Comparison of ENCODE assay signal across 13 cellular contexts in the genomic region with DNA sequence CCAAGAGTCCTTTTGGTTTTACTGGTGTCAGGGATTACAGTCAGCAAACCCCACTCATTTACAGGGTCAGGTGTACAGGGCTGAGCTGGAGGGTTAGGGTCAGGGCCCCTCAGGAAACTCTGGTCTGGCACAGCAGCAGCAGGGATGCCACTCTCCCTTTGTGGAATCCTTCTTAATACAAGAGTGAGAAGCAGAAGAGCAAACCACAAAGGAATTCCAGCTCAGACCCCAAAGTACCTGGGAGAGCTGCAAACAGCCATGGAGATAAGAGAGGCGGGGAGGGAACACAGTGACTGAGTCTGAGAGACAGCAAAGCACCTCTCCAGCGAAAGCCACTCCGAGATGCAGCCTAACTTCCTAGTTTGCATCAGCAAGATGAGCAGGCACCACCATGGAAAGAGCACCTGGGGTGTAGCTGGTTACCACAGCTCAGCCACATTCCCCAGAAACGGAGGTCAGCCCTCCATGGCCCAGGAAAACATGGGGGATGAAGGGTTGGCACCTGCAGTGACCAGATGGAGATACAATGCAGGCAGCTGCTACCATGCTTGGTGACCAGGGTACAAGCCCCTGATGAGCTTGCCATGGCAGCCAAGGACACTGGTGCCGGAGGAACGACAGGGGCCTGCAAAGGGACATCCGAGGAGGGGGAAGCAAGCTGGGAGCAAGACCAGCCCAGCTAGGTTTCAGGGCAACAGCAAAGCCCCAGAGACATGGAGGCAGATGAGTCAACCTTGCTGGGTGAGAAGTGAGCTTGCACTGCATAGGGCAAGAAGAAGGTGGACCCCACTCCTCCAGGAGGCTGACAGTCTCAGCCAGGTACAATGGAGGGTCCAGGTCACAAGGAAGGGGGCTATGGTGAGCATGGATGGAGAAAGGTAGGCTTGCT. TPM values are rescaled to one million over a fixed set of nuclear protein-coding genes. Genes with fewer than 3 reads are reported as not detected.
DNase-seq lines count a peak whose midpoint lies in the region; ATAC-seq and TF ChIP-seq lines count a peak whose summit lies in the region.
"Had no signal": no experiment of that assay in that cellular context is flagged by ENCODE, and none has a peak within 500 bp of the region (broad histone marks: within the 10 kb centered on the region; RNA-seq: fewer than 3 reads in every experiment).

No MANE protein-coding gene starts in this region.

- no peaks in the 10 kb centered on the region for H3K9me3 Mint-ChIP-seq in activated T-helper 1 cell treated with anti-CD3 and anti-CD28 coated beads, Interleukin-12 subunit alpha, Interleukin-12 subunit beta, Interleukin-2, Interleukin-4 antibody, amounts not matched to agents 30 ng/mL and 10 ng/mL and 1 ng/mL, durations not matched to agents 14 hours and 24 hours and 36 hours
- H3K9me3 Mint-ChIP-seq in Calu3 (ENCODE audit: low read depth, unreplicated experiment), result peaks cover 2% of the 10 kb centered on the region

- H3K27me3 Mint-ChIP-seq in activated T-helper 1 cell treated with anti-CD3 and anti-CD28 coated beads, Interleukin-12 subunit alpha, Interleukin-12 subunit beta, Interleukin-2, Interleukin-4 antibody, amounts not matched to agents 30 ng/mL and 10 ng/mL and 1 ng/mL, durations not matched to agents 14 hours and 24 hours and 36 hours (ENCODE audit: insufficient read depth), result no peaks in the 10 kb centered on the region
- H3K27me3 Mint-ChIP-seq in Calu3 (ENCODE audit: unreplicated experiment), result no peaks in the 10 kb centered on the region

- CTCF ChIA-PET in Calu3 (lab: Charles Lee), result no interaction called here

- intact Hi-C loops in Right ventricle myocardium superior (cut with DNase I) (loop anchor here (10.0 kb wide), 1 partner anchor 312 kb away; no protein-coding TSS in a partner anchor), left cardiac atrium (cut with DNase I) (no loop called here), lower leg skin (cut with DNase I; ENCODE audit: low total_unique reads) (no loop called here), testis (cut with DNase I; ENCODE audit: low total_unique reads) (no loop called here), Calu3 (cut with micrococcal nuclease; ENCODE audit: unreplicated experiment) (loop anchor here (10.0 kb wide), 1 partner anchor 312 kb away; no protein-coding TSS in a partner anchor)
- intact Hi-C loops in activated T-helper 1 cell treated with anti-CD3 and anti-CD28 coated beads, Interleukin-12 subunit alpha, Interleukin-12 subunit beta, Interleukin-2, Interleukin-4 antibody, amounts not matched to agents 30 ng/mL and 10 ng/mL and 1 ng/mL, durations not matched to agents 14 hours and 24 hours and 36 hours (cut with micrococcal nuclease), result no loop called here

- H3K4me3 ChIP-seq in lower leg skin (ENCODE audit: low read depth, poor library complexity, severe bottlenecking) (no peak overlapping the region), testis (no peak overlapping the region)
- H3K4me3 ChIP-seq: ovary, SJCRH30 had no signal

- DNase-seq in Right ventricle myocardium superior (peak; percentile 13), left cardiac atrium (no peak), lower leg skin (ENCODE audit: low spot score in 2 of 2) (peak; percentile 13 to 52), testis (peak; percentile 9), Calu3 (no peak), NCI-H524 treated with DMSO at 0.1 percent for 48 hours (lab: John Stamatoyannopoulos, UW) (no peak)
- no peak for DNase-seq in activated T-helper 1 cell treated with anti-CD3 and anti-CD28 coated beads, Interleukin-12 subunit alpha, Interleukin-12 subunit beta, Interleukin-2, Interleukin-4 antibody, amounts not matched to agents 30 ng/mL and 10 ng/mL and 1 ng/mL, durations not matched to agents 14 hours and 24 hours and 36 hours (ENCODE audit: low spot score)
- DNase-seq: EL, NCI-H1930 had no signal

- H3K4me1 ChIP-seq in testis, result peaks cover 12% of the 10 kb centered on the region

- no peak overlapping the region for H3K27ac ChIP-seq in testis
- H3K27ac ChIP-seq: KMS-11, ovary, SJCRH30 had no signal

- H3K27ac Mint-ChIP-seq in activated T-helper 1 cell treated with anti-CD3 and anti-CD28 coated beads, Interleukin-12 subunit alpha, Interleukin-12 subunit beta, Interleukin-2, Interleukin-4 antibody, amounts not matched to agents 30 ng/mL and 10 ng/mL and 1 ng/mL, durations not matched to agents 14 hours and 24 hours and 36 hours, result peak overlapping the region; percentile 9
- H3K27ac Mint-ChIP-seq in Calu3 (ENCODE audit: unreplicated experiment), result no peak overlapping the region

- WGBS in lower leg skin, 2 donors, result 86 to 89% methylated on average over 7 of the region's 7 CpGs
- WGBS in testis, 2 donors, result 87 to 88% methylated on average over 5 to 7 of the region's 7 CpGs

- no TSS peak for BruUV-seq in Calu3 (replicated peaks; lab: Mats Ljungman, UMichigan)

- no peaks in the 10 kb centered on the region for H3K9me3 ChIP-seq in testis
- H3K9me3 ChIP-seq: ovary, SJCRH30 had no signal

- no peaks in the 10 kb centered on the region for H3K27me3 ChIP-seq in testis
- H3K27me3 ChIP-seq: ovary, SJCRH30 had no signal

- ATAC-seq in Right ventricle myocardium superior (ENCODE audit: poor library complexity) (no peak), left cardiac atrium (no peak), HG03175 (IDR thresholded peaks at IDR 0.05; ENCODE audit: unreplicated experiment) (no peak)

- H3K4me1 Mint-ChIP-seq in activated T-helper 1 cell treated with anti-CD3 and anti-CD28 coated beads, Interleukin-12 subunit alpha, Interleukin-12 subunit beta, Interleukin-2, Interleukin-4 antibody, amounts not matched to agents 30 ng/mL and 10 ng/mL and 1 ng/mL, durations not matched to agents 14 hours and 24 hours and 36 hours (ENCODE audit: low read depth), result peaks cover 49% of the 10 kb centered on the region
- H3K4me1 Mint-ChIP-seq in Calu3 (ENCODE audit: low read depth, unreplicated experiment), result no peaks in the 10 kb centered on the region

- peak overlapping the region; percentile 53 for H3K4me3 Mint-ChIP-seq in activated T-helper 1 cell treated with anti-CD3 and anti-CD28 coated beads, Interleukin-12 subunit alpha, Interleukin-12 subunit beta, Interleukin-2, Interleukin-4 antibody, amounts not matched to agents 30 ng/mL and 10 ng/mL and 1 ng/mL, durations not matched to agents 14 hours and 24 hours and 36 hours
- no peak overlapping the region for H3K4me3 Mint-ChIP-seq in Calu3 (ENCODE audit: low read depth, unreplicated experiment)

- TF ChIP-seq POLR2A in lower leg skin (IDR thresholded peaks at IDR 0.05) (no peak), testis (IDR thresholded peaks at IDR 0.05) (no peak)

- peaks cover 23% of the 10 kb centered on the region for H3K36me3 Mint-ChIP-seq in activated T-helper 1 cell treated with anti-CD3 and anti-CD28 coated beads, Interleukin-12 subunit alpha, Interleukin-12 subunit beta, Interleukin-2, Interleukin-4 antibody, amounts not matched to agents 30 ng/mL and 10 ng/mL and 1 ng/mL, durations not matched to agents 14 hours and 24 hours and 36 hours (ENCODE audit: low read depth)
- peaks cover 47% of the 10 kb centered on the region for H3K36me3 Mint-ChIP-seq in Calu3 (ENCODE audit: insufficient read depth, unreplicated experiment)

- no peaks in the 10 kb centered on the region for H3K36me3 ChIP-seq in testis (ENCODE audit: low read depth, missing control alignments)
- H3K36me3 ChIP-seq: ovary had no signal

- TF ChIP-seq CTCF in lower leg skin (IDR thresholded peaks at IDR 0.05) (no peak), testis (IDR thresholded peaks at IDR 0.05) (no peak), Calu3 (IDR thresholded peaks at IDR 0.05; ENCODE audit: unreplicated experiment) (no peak)

RNA-seq across cellular contexts. Expression of a gene that starts 3.9 kb away (rescaled TPM):
- total RNA-seq in Right ventricle myocardium superior (20.0 TPM), left cardiac atrium (10 to 100 TPM; 27.6 to 44.5 TPM), lower leg skin (10 to 100 TPM; 25.5 to 33.3 (median 31.6) TPM), testis (10 to 100 TPM; 43.7 to 47.5 TPM), Calu3 (2022) (47.8 and 59.0 TPM in 2 replicates)
- 42.0 and 48.7 TPM in 2 replicates for total RNA-seq in activated T-helper 1 cell treated with anti-CD3 and anti-CD28 coated beads, Interleukin-12 subunit alpha, Interleukin-12 subunit beta, Interleukin-2, Interleukin-4 antibody, amounts not matched to agents 30 ng/mL and 10 ng/mL and 1 ng/mL, durations not matched to agents 14 hours and 24 hours and 36 hours
- polyA plus RNA-seq in testis (ENCODE audit: insufficient read depth, low read depth, low replicate concordance), result 79.9 TPM

RNA-seq across cellular contexts. Expression of a gene that starts 4.2 kb away (rescaled TPM):
- total RNA-seq in Right ventricle myocardium superior (51.9 TPM), left cardiac atrium (10 to 100 TPM; 54.1 to 67.4 TPM), lower leg skin (10 to 100 TPM; 58.0 to 91.2 (median 66.9) TPM), testis (100 to 1,000 TPM; 104 to 108 TPM), Calu3 (2022) (73.0 and 84.1 TPM in 2 replicates)
- total RNA-seq in activated T-helper 1 cell treated with anti-CD3 and anti-CD28 coated beads, Interleukin-12 subunit alpha, Interleukin-12 subunit beta, Interleukin-2, Interleukin-4 antibody, amounts not matched to agents 30 ng/mL and 10 ng/mL and 1 ng/mL, durations not matched to agents 14 hours and 24 hours and 36 hours, result 132 and 149 TPM in 2 replicates
- 132 TPM for polyA plus RNA-seq in testis (ENCODE audit: insufficient read depth, low read depth, low replicate concordance)

RNA-seq across cellular contexts. Expression of a gene that starts 10.4 kb away (rescaled TPM):
- total RNA-seq in Right ventricle myocardium superior, result not detected
- total RNA-seq in left cardiac atrium, result not detected
- not detected in 2 replicates for total RNA-seq in activated T-helper 1 cell treated with anti-CD3 and anti-CD28 coated beads, Interleukin-12 subunit alpha, Interleukin-12 subunit beta, Interleukin-2, Interleukin-4 antibody, amounts not matched to agents 30 ng/mL and 10 ng/mL and 1 ng/mL, durations not matched to agents 14 hours and 24 hours and 36 hours
- total RNA-seq in lower leg skin, result not detected
- total RNA-seq in testis, result not detected
- polyA plus RNA-seq in testis (ENCODE audit: insufficient read depth, low read depth, low replicate concordance), result not detected
- not detected in 2 replicates for total RNA-seq in Calu3 (2022)
- total RNA-seq: ovary, SJCRH30 had no signal
- polyA plus RNA-seq: ovary had no signal

RNA-seq across cellular contexts. Expression of a gene that starts 32.8 kb away (rescaled TPM):
- total RNA-seq in Right ventricle myocardium superior (42.6 TPM), left cardiac atrium (10 to 100 TPM; 21.1 to 21.6 TPM), lower leg skin (10 to 100 TPM; 12.6 to 18.4 (median 14.2) TPM), testis (10 to 100 TPM; 31.7 to 43.6 TPM), Calu3 (2022) (19.2 and 19.7 TPM in 2 replicates)
- 11.6 and 14.8 TPM in 2 replicates for total RNA-seq in activated T-helper 1 cell treated with anti-CD3 and anti-CD28 coated beads, Interleukin-12 subunit alpha, Interleukin-12 subunit beta, Interleukin-2, Interleukin-4 antibody, amounts not matched to agents 30 ng/mL and 10 ng/mL and 1 ng/mL, durations not matched to agents 14 hours and 24 hours and 36 hours
- 57.0 TPM for polyA plus RNA-seq in testis (ENCODE audit: insufficient read depth, low read depth, low replicate concordance)

RNA-seq across cellular contexts. Expression of a gene that starts 33.5 kb away (rescaled TPM):
- total RNA-seq in Right ventricle myocardium superior (93.4 TPM), left cardiac atrium (10 to 100 TPM; 75.5 to 87.3 TPM), lower leg skin (100 to 1,000 TPM in 1 of 4 donors, 10 to 100 TPM in 3; 65.1 to 115 (median 90.8) TPM), testis (100 to 1,000 TPM; 128 to 180 TPM), Calu3 (2022) (165 and 172 TPM in 2 replicates)
- 261 and 266 TPM in 2 replicates for total RNA-seq in activated T-helper 1 cell treated with anti-CD3 and anti-CD28 coated beads, Interleukin-12 subunit alpha, Interleukin-12 subunit beta, Interleukin-2, Interleukin-4 antibody, amounts not matched to agents 30 ng/mL and 10 ng/mL and 1 ng/mL, durations not matched to agents 14 hours and 24 hours and 36 hours
- 133 TPM for polyA plus RNA-seq in testis (ENCODE audit: insufficient read depth, low read depth, low replicate concordance)

Comparison
In these comparisons a context has a peak if more than half of its experiments do, and no peak if none do; other contexts are left out.
1. DNase-seq: peak in Right ventricle myocardium superior (single experiment), lower leg skin (2 of 2) and testis (single experiment); none in left cardiac atrium (single experiment), activated T-helper 1 cell treated with anti-CD3 and anti-CD28 coated beads, Interleukin-12 subunit alpha, Interleukin-12 subunit beta, Interleukin-2, Interleukin-4 antibody, amounts not matched to agents 30 ng/mL and 10 ng/mL and 1 ng/mL, durations not matched to agents 14 hours and 24 hours and 36 hours (single experiment), Calu3 (single experiment) and NCI-H524 treated with DMSO at 0.1 percent for 48 hours (single experiment).
2. intact Hi-C loops: an anchor here in Right ventricle myocardium superior (10.0 kb wide) and Calu3 (10.0 kb wide); none called in left cardiac atrium, activated T-helper 1 cell treated with anti-CD3 and anti-CD28 coated beads, Interleukin-12 subunit alpha, Interleukin-12 subunit beta, Interleukin-2, Interleukin-4 antibody, amounts not matched to agents 30 ng/mL and 10 ng/mL and 1 ng/mL, durations not matched to agents 14 hours and 24 hours and 36 hours, lower leg skin and testis.